ENCODE assay signal across 16 cellular contexts in genomic region chr18:48875314-48875941, GRCh38.
"Had no signal": no experiment of that assay in that cellular context is flagged by ENCODE, and none has a peak within 500 bp of the region (broad histone marks: within the 10 kb centered on the region; RNA-seq: fewer than 3 reads in every experiment).

No MANE protein-coding gene starts in this region.

- H3K27ac ChIP-seq: hepatocyte, stomach, uterus had no signal

- H3K4me1 ChIP-seq: uterus had no signal

- H3K9me3 Mint-ChIP-seq: activated naive CD8-positive, alpha-beta T cell treated with anti-CD3 and anti-CD28 coated beads, Interleukin-2, amount 10 ng/mL, durations not matched to agents 7 days and 5 days; activated T-cell treated with anti-CD3 and anti-CD28 coated beads, Interleukin-2, amount 50 U/mL, for 72 hours; naive thymus-derived CD8-positive, alpha-beta T cell; T-helper 2 cell treated with Interferon-gamma antibody and Interleukin-4, amounts not matched to agents 5 μg/mL and 100 μg/mL, for 36 hours had no signal

- H3K4me2 ChIP-seq: hepatocyte had no signal

- H3K9me3 ChIP-seq: mucosa of descending colon, stomach, thoracic aorta, uterus had no signal

- H3K36me3 ChIP-seq: stomach, thoracic aorta, uterus had no signal

- DNase-seq: activated CD4-positive, alpha-beta T cell treated with anti-CD3 and anti-CD28 coated beads, Interleukin-2, amount 50 U/mL, for 48 hours; activated CD8-positive, alpha-beta memory T cell treated with anti-CD3 and anti-CD28 coated beads, Interleukin-2, amount 10 ng/mL, durations not matched to agents 7 days and 5 days; activated gamma-delta T cell treated with Interleukin-2 at 50 U/mL for 16 hours; activated naive CD8-positive, alpha-beta T cell treated with anti-CD3 and anti-CD28 coated beads, Interleukin-2, amount 10 ng/mL, durations not matched to agents 7 days and 5 days; activated T-cell treated with anti-CD3 and anti-CD28 coated beads, Interleukin-2, amount 50 U/mL, for 72 hours; anterior cingulate cortex; cortex of kidney; effector memory CD4-positive, alpha-beta T cell; naive thymus-derived CD8-positive, alpha-beta T cell; stomach; SW 1271; uterus had no signal

- H3K4me3 Mint-ChIP-seq: activated CD8-positive, alpha-beta memory T cell treated with anti-CD3 and anti-CD28 coated beads, Interleukin-2, amount 10 ng/mL, durations not matched to agents 7 days and 5 days; activated naive CD8-positive, alpha-beta T cell treated with anti-CD3 and anti-CD28 coated beads, Interleukin-2, amount 10 ng/mL, durations not matched to agents 7 days and 5 days; activated T-cell treated with anti-CD3 and anti-CD28 coated beads, Interleukin-2, amount 50 U/mL, for 72 hours; naive thymus-derived CD8-positive, alpha-beta T cell; T-helper 2 cell treated with Interferon-gamma antibody and Interleukin-4, amounts not matched to agents 5 μg/mL and 100 μg/mL, for 36 hours had no signal

- H3K4me3 ChIP-seq: hepatocyte, mucosa of descending colon, stomach, thoracic aorta, uterus had no signal

- H3K79me2 ChIP-seq: hepatocyte had no signal

- H3K27me3 ChIP-seq: hepatocyte, stomach, uterus had no signal

- ATAC-seq: activated CD8-positive, alpha-beta memory T cell treated with anti-CD3 and anti-CD28 coated beads, Interleukin-2, amount 10 ng/mL, durations not matched to agents 7 days and 5 days; activated T-cell treated with anti-CD3 and anti-CD28 coated beads, Interleukin-2, amount 50 U/mL, for 72 hours; mucosa of descending colon; naive thymus-derived CD8-positive, alpha-beta T cell had no signal

- H3K36me3 Mint-ChIP-seq: activated CD8-positive, alpha-beta memory T cell treated with anti-CD3 and anti-CD28 coated beads, Interleukin-2, amount 10 ng/mL, durations not matched to agents 7 days and 5 days; activated naive CD8-positive, alpha-beta T cell treated with anti-CD3 and anti-CD28 coated beads, Interleukin-2, amount 10 ng/mL, durations not matched to agents 7 days and 5 days; naive thymus-derived CD8-positive, alpha-beta T cell had no signal

- H3K27ac Mint-ChIP-seq: activated CD8-positive, alpha-beta memory T cell treated with anti-CD3 and anti-CD28 coated beads, Interleukin-2, amount 10 ng/mL, durations not matched to agents 7 days and 5 days; activated naive CD8-positive, alpha-beta T cell treated with anti-CD3 and anti-CD28 coated beads, Interleukin-2, amount 10 ng/mL, durations not matched to agents 7 days and 5 days; activated T-cell treated with anti-CD3 and anti-CD28 coated beads, Interleukin-2, amount 50 U/mL, for 72 hours; T-helper 2 cell treated with Interferon-gamma antibody and Interleukin-4, amounts not matched to agents 5 μg/mL and 100 μg/mL, for 36 hours had no signal

- H2AFZ ChIP-seq: hepatocyte had no signal
